In genomic region chr4:90145331-90145730, GRCh38 we compare ENCODE assay signal across 1 cellular context.
TF ChIP-seq lines count a peak whose summit lies in the region.

No MANE protein-coding gene starts in this region.

TF ChIP-seq in GM23338, 12 proteins besides CTCF, POLR2A, EP300 and RAD21 (continued from another document):
- TF ChIP-seq ZNF462 (CRISPR knock-in tag; IDR thresholded peaks at IDR 0.05) (no peak), NANOG (IDR thresholded peaks at IDR 0.05; ENCODE audit: borderline replicate concordance) (no peak)
TF ChIP-seq in GM23338: peak in this region for 0.
